In genomic region chr16:14486520-14487303, GRCh38 we compare ENCODE assay signal across 1 cellular context.
TF ChIP-seq lines count a peak whose summit lies in the region.

No MANE protein-coding gene starts in this region.

TF ChIP-seq in K562, 482 proteins besides CTCF, POLR2A, EP300 and RAD21 (continued from another document and continues in another):
- TF ChIP-seq RUNX1 (IDR thresholded peaks at IDR 0.05; ENCODE audit: low read depth) = no peak
- TF ChIP-seq ZNF384 (IDR thresholded peaks at IDR 0.05; ENCODE audit: low read depth, low read length) = no peak
- no peak for TF ChIP-seq NCOR1 (IDR thresholded peaks at IDR 0.05)
- TF ChIP-seq HMG20A (CRISPR knock-in tag; conservative IDR thresholded peaks at IDR 0.05) = no peak
- no peak for TF ChIP-seq ZNF23 (CRISPR knock-in tag; IDR thresholded peaks at IDR 0.05)
- TF ChIP-seq HSF4 (CRISPR knock-in tag; IDR thresholded peaks at IDR 0.05; ENCODE audit: borderline replicate concordance) = no peak
- TF ChIP-seq IRF9 (tag; IDR thresholded peaks at IDR 0.05) = no peak
- TF ChIP-seq TOE1 (IDR thresholded peaks at IDR 0.05; ENCODE audit: borderline replicate concordance) = no peak
- TF ChIP-seq TOE1 (CRISPR knock-in tag; IDR thresholded peaks at IDR 0.05; ENCODE audit: borderline replicate concordance, low read depth) = no peak
- TF ChIP-seq ZNF609 (CRISPR knock-in tag; IDR thresholded peaks at IDR 0.05; ENCODE audit: borderline replicate concordance) = no peak
- no peak for TF ChIP-seq RHOXF2B (CRISPR knock-in tag; conservative IDR thresholded peaks at IDR 0.05)
- no peak for TF ChIP-seq ZNF184 (CRISPR knock-in tag; IDR thresholded peaks at IDR 0.05)
- TF ChIP-seq IRF2 (CRISPR knock-in tag; IDR thresholded peaks at IDR 0.05) = no peak
- TF ChIP-seq BCOR (IDR thresholded peaks at IDR 0.05) = no peak
- TF ChIP-seq ZBTB9 (CRISPR knock-in tag; IDR thresholded peaks at IDR 0.05) = no peak
- TF ChIP-seq ZNF175 (CRISPR knock-in tag; IDR thresholded peaks at IDR 0.05; ENCODE audit: low read depth) = no peak
- TF ChIP-seq CXXC5 (CRISPR knock-in tag; IDR thresholded peaks at IDR 0.05) = no peak
- TF ChIP-seq ZBTB26 (CRISPR knock-in tag; IDR thresholded peaks at IDR 0.05) = 0 out of 2 replicates have a peak, but pooled peaks have one; percentile 62
- TF ChIP-seq KDM4B (IDR thresholded peaks at IDR 0.05; ENCODE audit: borderline replicate concordance in 2 of 2, low read depth in 1 of 2) = no peak
- TF ChIP-seq CBX1 (IDR thresholded peaks at IDR 0.05; ENCODE audit: low read depth) = no peak
- TF ChIP-seq ZNF785 (CRISPR knock-in tag; IDR thresholded peaks at IDR 0.05) = no peak
- no peak for TF ChIP-seq ZBTB33 (CRISPR knock-in tag; IDR thresholded peaks at IDR 0.05)
- TF ChIP-seq HDAC6 (IDR thresholded peaks at IDR 0.05; ENCODE audit: low read depth, low read length) = no peak
- no peak for TF ChIP-seq HINFP (tag; conservative IDR thresholded peaks at IDR 0.05; ENCODE audit: low read depth)
- peak; percentile 72; the same call in 1 of the 2 replicates for TF ChIP-seq SMARCE1 (IDR thresholded peaks at IDR 0.05)
- no peak for TF ChIP-seq HMBOX1 (IDR thresholded peaks at IDR 0.05)
- TF ChIP-seq ATF7 (IDR thresholded peaks at IDR 0.05) = no peak
- no peak for TF ChIP-seq DNMT1 (IDR thresholded peaks at IDR 0.05)
- TF ChIP-seq RBM14 (IDR thresholded peaks at IDR 0.05; ENCODE audit: borderline replicate concordance, insufficient read depth, low read depth, low read length) = no peak
- TF ChIP-seq SAFB2 (IDR thresholded peaks at IDR 0.05; ENCODE audit: borderline replicate concordance, low read depth, low read length, severe bottlenecking) = no peak
- no peak for TF ChIP-seq ID3 (CRISPR knock-in tag; IDR thresholded peaks at IDR 0.05)
- no peak for TF ChIP-seq ID3 (tag; IDR thresholded peaks at IDR 0.05)
- TF ChIP-seq SMAD1 (IDR thresholded peaks at IDR 0.05; ENCODE audit: low read depth, low read length, partially characterized antibody) = no peak
- TF ChIP-seq ZNF778 (CRISPR knock-in tag; IDR thresholded peaks at IDR 0.05) = no peak
- no peak for TF ChIP-seq KDM2B (CRISPR knock-in tag; IDR thresholded peaks at IDR 0.05)
- TF ChIP-seq ASH1L (IDR thresholded peaks at IDR 0.05; ENCODE audit: borderline replicate concordance, low read depth, partially characterized antibody) = no peak
- no peak for TF ChIP-seq RBBP5 (IDR thresholded peaks at IDR 0.05; ENCODE audit: borderline replicate concordance, insufficient read depth, low read length, poor library complexity, severe bottlenecking)
- TF ChIP-seq U2AF2 (optimal IDR thresholded peaks at IDR 0.05; ENCODE audit: low read depth, low read length) = no peak
- TF ChIP-seq PBX2 (CRISPR knock-in tag; IDR thresholded peaks at IDR 0.05; ENCODE audit: low read depth) = no peak
- peak; percentile 71 for TF ChIP-seq PBX2 (tag; conservative IDR thresholded peaks at IDR 0.05; ENCODE audit: low read depth)
- TF ChIP-seq CREB5 (CRISPR knock-in tag; IDR thresholded peaks at IDR 0.05) = no peak
- TF ChIP-seq NFE2 (IDR thresholded peaks at IDR 0.05; ENCODE audit: low read depth) = peak; percentile 99
- no peak for TF ChIP-seq RBM25 (IDR thresholded peaks at IDR 0.05; ENCODE audit: low read depth, low read length, severe bottlenecking)
- no peak for TF ChIP-seq ESRRB (CRISPR knock-in tag; IDR thresholded peaks at IDR 0.05; ENCODE audit: borderline replicate concordance)
- TF ChIP-seq FOXK2 (conservative IDR thresholded peaks at IDR 0.05 in 1 of 2, IDR thresholded peaks at IDR 0.05 in 1 of 2; ENCODE audit: low read depth in 2 of 2) = peak; percentile 35 to 62; a peak in 2 of 4 replicates
